Comparison of ENCODE assay signal across 11 cellular contexts in genomic region chr2:102049756-102050443, GRCh38. TPM values are rescaled to one million over a fixed set of nuclear protein-coding genes. Genes with fewer than 3 reads are reported as not detected.
DNase-seq lines count a peak whose midpoint lies in the region; TF ChIP-seq lines count a peak whose summit lies in the region.
"Had no signal": no experiment of that assay in that cellular context is flagged by ENCODE, and none has a peak within 500 bp of the region (broad histone marks: within the 10 kb centered on the region; RNA-seq: fewer than 3 reads in every experiment).

No MANE protein-coding gene starts in this region.

- TF ChIP-seq POLR2A in esophagus muscularis mucosa (IDR thresholded peaks at IDR 0.05; ENCODE audit: low read depth) = no peak

- no peak overlapping the region for H3K4me3 Mint-ChIP-seq in activated naive CD4-positive, alpha-beta T cell treated with anti-CD3 and anti-CD28 coated beads, Interleukin-2, amount 10 ng/mL, durations not matched to agents 7 days and 5 days

- H3K4me1 Mint-ChIP-seq in activated naive CD4-positive, alpha-beta T cell treated with anti-CD3 and anti-CD28 coated beads, Interleukin-2, amount 10 ng/mL, durations not matched to agents 7 days and 5 days = peaks cover 2% of the 10 kb centered on the region

- peak; percentile 8 for DNase-seq in NCI-H446 treated with DMSO at 0.1 percent for 48 hours (lab: John Stamatoyannopoulos, UW)
- DNase-seq in esophagus muscularis mucosa (ENCODE audit: extremely low spot score) = no peak
- peak; percentile 55 for DNase-seq in medulla oblongata (ENCODE audit: extremely low spot score)
- no peak for DNase-seq in NCI-H510A treated with DMSO at 0.1 percent for 48 hours (lab: John Stamatoyannopoulos, UW)
- DNase-seq in UCSD-AML1 (lab: John Stamatoyannopoulos, UW; ENCODE audit: unreplicated experiment) = no peak
- no peak for DNase-seq in DMS 273 treated with DMSO at 0.1 percent for 48 hours (lab: John Stamatoyannopoulos, UW)
- DNase-seq in activated naive CD4-positive, alpha-beta T cell treated with anti-CD3 and anti-CD28 coated beads, Interleukin-2, amount 10 ng/mL, durations not matched to agents 7 days and 5 days = no peak
- DNase-seq: NCI-H1930, ovary, RPMI8226 had no signal

- no peak for TF ChIP-seq CTCF in esophagus muscularis mucosa (IDR thresholded peaks at IDR 0.05)

- no peak for TF ChIP-seq EP300 in esophagus muscularis mucosa (IDR thresholded peaks at IDR 0.05)

- H3K27me3 Mint-ChIP-seq in activated naive CD4-positive, alpha-beta T cell treated with anti-CD3 and anti-CD28 coated beads, Interleukin-2, amount 10 ng/mL, durations not matched to agents 7 days and 5 days = peaks cover 18% of the 10 kb centered on the region

- H3K27ac ChIP-seq in esophagus muscularis mucosa (replicated peaks in 1 of 4) (peak overlapping the region; percentile 79 to 92 (median 81)), subcutaneous abdominal adipose tissue (ENCODE audit: low read depth, low read length) (peak overlapping the region; percentile 89)
- H3K27ac ChIP-seq: ovary had no signal

- CTCF ChIA-PET in activated naive CD4-positive, alpha-beta T cell treated with anti-CD3 and anti-CD28 coated beads, Interleukin-2, amount 10 ng/mL, durations not matched to agents 7 days and 5 days (lab: Charles Lee) = interaction anchor here (0.6 to 1.7 kb wide), 3 partner anchors 44 to 191 kb away, joined by 3 to 4 read pairs (median 3); no protein-coding TSS in a partner anchor

- H3K4me3 ChIP-seq in esophagus muscularis mucosa (no peak overlapping the region), subcutaneous abdominal adipose tissue (ENCODE audit: low read depth in 1 of 5, low read length in 5 of 5) (no peak overlapping the region)
- H3K4me3 ChIP-seq: ovary had no signal

- WGBS in esophagus muscularis mucosa = 42% methylated on average over 10 of the region's 10 CpGs

- H3K9me3 ChIP-seq in esophagus muscularis mucosa (no peaks in the 10 kb centered on the region), subcutaneous abdominal adipose tissue (ENCODE audit: control insufficient read depth in 5 of 5, low read length in 5 of 5) (no peaks in the 10 kb centered on the region)
- H3K9me3 ChIP-seq: ovary had no signal

- H3K36me3 Mint-ChIP-seq in activated naive CD4-positive, alpha-beta T cell treated with anti-CD3 and anti-CD28 coated beads, Interleukin-2, amount 10 ng/mL, durations not matched to agents 7 days and 5 days = no peaks in the 10 kb centered on the region

- H3K36me3 ChIP-seq in esophagus muscularis mucosa (no peaks in the 10 kb centered on the region), subcutaneous abdominal adipose tissue (ENCODE audit: control insufficient read depth in 5 of 5, insufficient read depth in 5 of 5, low read length in 5 of 5) (no peaks in the 10 kb centered on the region)
- H3K36me3 ChIP-seq: ovary had no signal

- H3K27me3 ChIP-seq in esophagus muscularis mucosa (no peaks in the 10 kb centered on the region), subcutaneous abdominal adipose tissue (ENCODE audit: control insufficient read depth in 5 of 5, insufficient read depth in 4 of 5, low read length in 5 of 5) (no peaks in the 10 kb centered on the region)
- H3K27me3 ChIP-seq: ovary had no signal

- intact Hi-C loops in esophagus muscularis mucosa (cut with DNase I) = loop anchor here (2.0 kb wide), 1 partner anchor 15 kb away; no protein-coding TSS in a partner anchor

- no peak overlapping the region for H3K27ac Mint-ChIP-seq in activated naive CD4-positive, alpha-beta T cell treated with anti-CD3 and anti-CD28 coated beads, Interleukin-2, amount 10 ng/mL, durations not matched to agents 7 days and 5 days

- H3K9me3 Mint-ChIP-seq in activated naive CD4-positive, alpha-beta T cell treated with anti-CD3 and anti-CD28 coated beads, Interleukin-2, amount 10 ng/mL, durations not matched to agents 7 days and 5 days = no peaks in the 10 kb centered on the region

- no peak overlapping the region for H3K9ac ChIP-seq in subcutaneous abdominal adipose tissue (ENCODE audit: low read length in 5 of 5)

- H3K4me1 ChIP-seq in esophagus muscularis mucosa (peaks cover 50 to 70% (median 63%) of the 10 kb centered on the region in 4 donors), subcutaneous abdominal adipose tissue (ENCODE audit: control insufficient read depth in 5 of 5, insufficient read depth in 5 of 5, low read length in 5 of 5) (peaks cover 18 to 65% (median 52%) of the 10 kb centered on the region in 5 donors)

RNA-seq across cellular contexts. Expression of gene IL1R2, which starts 58.1 kb away (rescaled TPM):
- total RNA-seq in esophagus muscularis mucosa = 10 to 100 TPM in 1 of 4 donors, 1 to 10 TPM in 3; 2.5 to 56.2 (median 6.4) TPM

Comparison
In these comparisons a context has a peak if more than half of its experiments do, and no peak if none do; other contexts are left out.
1. DNase-seq: peak in NCI-H446 treated with DMSO at 0.1 percent for 48 hours (single experiment) and medulla oblongata (single experiment); none in esophagus muscularis mucosa (single experiment), NCI-H510A treated with DMSO at 0.1 percent for 48 hours (single experiment), UCSD-AML1 (single experiment), DMS 273 treated with DMSO at 0.1 percent for 48 hours (single experiment) and activated naive CD4-positive, alpha-beta T cell treated with anti-CD3 and anti-CD28 coated beads, Interleukin-2, amount 10 ng/mL, durations not matched to agents 7 days and 5 days (single experiment).